ENCODE assay signal across 8 cellular contexts in genomic region chr3:37967252-37967881, GRCh38. TPM values are rescaled to one million over a fixed set of nuclear protein-coding genes. Genes with fewer than 3 reads are reported as not detected.
DNase-seq lines count a peak whose midpoint lies in the region; ATAC-seq and TF ChIP-seq lines count a peak whose summit lies in the region.

No MANE protein-coding gene starts in this region.

- TF ChIP-seq POLR2A in gastrocnemius medialis (IDR thresholded peaks at IDR 0.05) = no peak

- no peaks in the 10 kb centered on the region for H3K27me3 ChIP-seq in right cardiac atrium (ENCODE audit: control insufficient read depth, insufficient read depth)
- H3K27me3 ChIP-seq in gastrocnemius medialis = no peaks in the 10 kb centered on the region

- in situ Hi-C loops in gastrocnemius medialis (cut with MboI; ENCODE audit: low sequenced_read_pairs in 4 of 4) = loop anchor here in 2 of 4 donors (10.0 kb wide), 1 partner anchor 113 kb away; no protein-coding TSS in a partner anchor

- no peaks in the 10 kb centered on the region for H3K36me3 ChIP-seq in gastrocnemius medialis

- peak; percentile 81 for DNase-seq in AG08395 (ENCODE audit: low spot score)
- DNase-seq in SKM-1 treated with dmso at 0.1 percent for 144 hours (lab: John Stamatoyannopoulos, UW; ENCODE audit: unreplicated experiment) = peak; percentile 51
- peak; percentile 32 for DNase-seq in activated naive CD8-positive, alpha-beta T cell treated with anti-CD3 and anti-CD28 coated beads, Interleukin-2, amount 50 U/mL, for 16 hours (ENCODE audit: low read depth, low spot score)
- peak; percentile 73 to 87 (median 79) for DNase-seq in right cardiac atrium
- peak in 1 of 2 donors; percentile 35 for DNase-seq in gastrocnemius medialis
- no peak for DNase-seq in SHP77 treated with DMSO at 0.1 percent for 48 hours (lab: John Stamatoyannopoulos, UW)

- no peaks in the 10 kb centered on the region for H3K9me3 ChIP-seq in right cardiac atrium (ENCODE audit: control insufficient read depth, low read length)
- no peaks in the 10 kb centered on the region for H3K9me3 ChIP-seq in gastrocnemius medialis

- WGBS in right cardiac atrium = 50% methylated on average over 7 of the region's 7 CpGs

- intact Hi-C loops in right cardiac atrium (cut with DNase I) (loop anchor here in 2 of 4 donors (2.0 to 5.0 kb wide), 2 partner anchors 110 to 111 kb away; no protein-coding TSS in a partner anchor), gastrocnemius medialis (cut with DNase I; ENCODE audit: low total_unique reads) (loop anchor here (1.0 kb wide), 1 partner anchor 112 kb away; no protein-coding TSS in a partner anchor)

- H3K27ac ChIP-seq in right cardiac atrium (ENCODE audit: low read length) (no peak overlapping the region), gastrocnemius medialis (no peak overlapping the region)

- H3K4me3 ChIP-seq in right cardiac atrium (ENCODE audit: low read length) (no peak overlapping the region), gastrocnemius medialis (no peak overlapping the region)

- peaks cover 4% of the 10 kb centered on the region for H3K4me1 ChIP-seq in right cardiac atrium (ENCODE audit: control insufficient read depth, insufficient read depth, low read length)
- H3K4me1 ChIP-seq in gastrocnemius medialis = peaks cover 26 to 31% of the 10 kb centered on the region in 2 donors

- TF ChIP-seq CTCF in gastrocnemius medialis (IDR thresholded peaks at IDR 0.05 in 4 of 5, conservative IDR thresholded peaks at IDR 0.05 in 1 of 5) = peak; percentile 37 to 78 (median 70)

- ATAC-seq in GM18517 (IDR thresholded peaks at IDR 0.05; ENCODE audit: unreplicated experiment) (peak; percentile 69), HG03442 (IDR thresholded peaks at IDR 0.05; ENCODE audit: unreplicated experiment) (peak; percentile 77), right cardiac atrium (peak; percentile 70 to 73), gastrocnemius medialis (peak in 1 of 2 donors; percentile 37)

RNA-seq across cellular contexts. Expression of gene VILL, which starts 23.2 kb away (rescaled TPM):
- total RNA-seq in right cardiac atrium (1 to 10 TPM; 4.0 to 9.7 (median 8.8) TPM), gastrocnemius medialis (1 to 10 TPM in 1 of 4 donors, under 1 TPM in 3; 0.51 to 4.6 (median 0.66) TPM)
- polyA plus RNA-seq in right cardiac atrium = 5.4 TPM
